In genomic region chr22:36505998-36506635, GRCh38 we compare ENCODE assay signal across 8 cellular contexts. TPM values are rescaled to one million over a fixed set of nuclear protein-coding genes. Genes with fewer than 3 reads are reported as not detected.
A peak's percentile ranks its signal among the peaks of the same experiment; 100 is the strongest.
DNase-seq lines count a peak whose midpoint lies in the region; ATAC-seq, FAIRE-seq and TF ChIP-seq lines count a peak whose summit lies in the region.

No MANE protein-coding gene starts in this region.

- H3K36me3 ChIP-seq in heart left ventricle = peaks cover 0 to 17% (median 10%) of the 10 kb centered on the region in 9 donors
- H3K36me3 ChIP-seq in bronchial epithelial cell (ENCODE audit: control insufficient read depth, insufficient read depth, low read length) = peaks cover 4% of the 10 kb centered on the region
- peaks cover 8% of the 10 kb centered on the region for H3K36me3 ChIP-seq in mucosa of descending colon (ENCODE audit: low read depth)

- intact Hi-C loops in heart left ventricle (cut with DNase I) (no loop called here), cardiac septum (cut with DNase I) (loop anchor here (2.0 kb wide), 1 partner anchor 23 kb away; the partner anchor contains the start of gene EIF3D), mucosa of descending colon (cut with DNase I, micrococcal nuclease) (no loop called here)

- 94 to 97% (median 95%) methylated on average over 50 to 60 of the region's 60 CpGs for WGBS in heart left ventricle, 4 donors

- H3K9me3 ChIP-seq in heart left ventricle = no peaks in the 10 kb centered on the region
- H3K9me3 ChIP-seq in mucosa of descending colon = no peaks in the 10 kb centered on the region

- H3K4me3 ChIP-seq in heart left ventricle = peak overlapping the region in 9 of 12 donors; percentile 60 to 71 (median 62)
- peak overlapping the region; percentile 42 for H3K4me3 ChIP-seq in bronchial epithelial cell (ENCODE audit: low read depth, low read length)
- no peak overlapping the region for H3K4me3 ChIP-seq in mucosa of descending colon

- no peak for TF ChIP-seq CTCF in heart left ventricle (IDR thresholded peaks at IDR 0.05)
- TF ChIP-seq CTCF in bronchial epithelial cell (IDR thresholded peaks at IDR 0.05; ENCODE audit: insufficient read depth, low read length, severe bottlenecking) = no peak
- no peak for TF ChIP-seq CTCF in mucosa of descending colon (IDR thresholded peaks at IDR 0.05)

- peaks cover 0 to 33% (median 15%) of the 10 kb centered on the region in 12 donors for H3K4me1 ChIP-seq in heart left ventricle
- peaks cover 9% of the 10 kb centered on the region for H3K4me1 ChIP-seq in mucosa of descending colon (ENCODE audit: low read depth)

- H3K27me3 ChIP-seq in heart left ventricle = no peaks in the 10 kb centered on the region
- H3K27me3 ChIP-seq in bronchial epithelial cell (ENCODE audit: control insufficient read depth, insufficient read depth, low read length) = no peaks in the 10 kb centered on the region

- no peak for FAIRE-seq in bronchial epithelial cell (lab: Jason Lieb, UNC)

- H3K27ac ChIP-seq in heart left ventricle = peak overlapping the region in 8 of 12 donors; percentile 72 to 87 (median 80)

- peak in 2 of 5 donors; percentile 35 to 72 for DNase-seq in heart left ventricle
- no peak for DNase-seq in cardiac septum (ENCODE audit: low spot score)
- no peak for DNase-seq in bronchial epithelial cell (ENCODE audit: low read depth)
- peak in 2 of 3 donors; percentile 48 to 66 for DNase-seq in mucosa of descending colon
- DNase-seq in SHP77 (lab: John Stamatoyannopoulos, UW) = no peak
- no peak for DNase-seq in amygdala (lab: John Stamatoyannopoulos, UW)
- no peak for DNase-seq in NCI-H1048 (lab: John Stamatoyannopoulos, UW)

- ATAC-seq in heart left ventricle = peak in 2 of 4 donors; percentile 1 to 2
- ATAC-seq in mucosa of descending colon = no peak
- no peak for ATAC-seq in GM21390 (IDR thresholded peaks at IDR 0.05; ENCODE audit: unreplicated experiment)

- no peak for TF ChIP-seq POLR2A in heart left ventricle (IDR thresholded peaks at IDR 0.05)

RNA-seq across cellular contexts. Expression of gene FOXRED2, which starts 0.7 kb away (rescaled TPM):
- total RNA-seq in heart left ventricle = 10 to 100 TPM in 3 of 9 donors, 1 to 10 TPM in 6; 5.6 to 12.1 (median 8.3) TPM
- 1 to 10 TPM; 3.5 to 4.7 TPM for polyA plus RNA-seq in heart left ventricle
- 3.8 TPM for total RNA-seq in cardiac septum
- total RNA-seq in bronchial epithelial cell = 1.6 and 2.0 TPM in 2 replicates
- 1 to 10 TPM; 2.8 to 8.6 (median 6.4) TPM for total RNA-seq in mucosa of descending colon

RNA-seq across cellular contexts. Expression of gene EIF3D, which starts 22.8 kb away (rescaled TPM):
- total RNA-seq in heart left ventricle (100 to 1,000 TPM in 3 of 9 donors, 10 to 100 TPM in 6; 73.6 to 206 (median 89.4) TPM), cardiac septum (82.3 TPM), bronchial epithelial cell (442 and 1,330 TPM in 2 replicates), mucosa of descending colon (100 to 1,000 TPM; 135 to 145 (median 142) TPM)
- polyA plus RNA-seq in heart left ventricle = 100 to 1,000 TPM in 1 of 2 donors, 10 to 100 TPM in 1; 75.7 to 192 TPM

RNA-seq across cellular contexts. Expression of gene TXN2, which starts 24.7 kb away (rescaled TPM):
- total RNA-seq in heart left ventricle (100 to 1,000 TPM in 6 of 9 donors, 10 to 100 TPM in 3; 87.9 to 128 (median 113) TPM), cardiac septum (92.8 TPM), bronchial epithelial cell (17.9 and 18.1 TPM in 2 replicates), mucosa of descending colon (100 to 1,000 TPM in 1 of 3 donors, 10 to 100 TPM in 2; 73.2 to 101 (median 95.8) TPM)
- polyA plus RNA-seq in heart left ventricle = 100 to 1,000 TPM in 1 of 2 donors, 10 to 100 TPM in 1; 99.9 to 160 TPM

Comparison
In these comparisons a context has a peak if more than half of its experiments do, and no peak if none do; other contexts are left out.
1. DNase-seq: peak in mucosa of descending colon (2 of 3); none in cardiac septum (single experiment), bronchial epithelial cell (single experiment), SHP77 (0 of 2), amygdala (0 of 56) and NCI-H1048 (single experiment).